Comparison of ENCODE assay signal across 1 cellular context in the genomic region with DNA sequence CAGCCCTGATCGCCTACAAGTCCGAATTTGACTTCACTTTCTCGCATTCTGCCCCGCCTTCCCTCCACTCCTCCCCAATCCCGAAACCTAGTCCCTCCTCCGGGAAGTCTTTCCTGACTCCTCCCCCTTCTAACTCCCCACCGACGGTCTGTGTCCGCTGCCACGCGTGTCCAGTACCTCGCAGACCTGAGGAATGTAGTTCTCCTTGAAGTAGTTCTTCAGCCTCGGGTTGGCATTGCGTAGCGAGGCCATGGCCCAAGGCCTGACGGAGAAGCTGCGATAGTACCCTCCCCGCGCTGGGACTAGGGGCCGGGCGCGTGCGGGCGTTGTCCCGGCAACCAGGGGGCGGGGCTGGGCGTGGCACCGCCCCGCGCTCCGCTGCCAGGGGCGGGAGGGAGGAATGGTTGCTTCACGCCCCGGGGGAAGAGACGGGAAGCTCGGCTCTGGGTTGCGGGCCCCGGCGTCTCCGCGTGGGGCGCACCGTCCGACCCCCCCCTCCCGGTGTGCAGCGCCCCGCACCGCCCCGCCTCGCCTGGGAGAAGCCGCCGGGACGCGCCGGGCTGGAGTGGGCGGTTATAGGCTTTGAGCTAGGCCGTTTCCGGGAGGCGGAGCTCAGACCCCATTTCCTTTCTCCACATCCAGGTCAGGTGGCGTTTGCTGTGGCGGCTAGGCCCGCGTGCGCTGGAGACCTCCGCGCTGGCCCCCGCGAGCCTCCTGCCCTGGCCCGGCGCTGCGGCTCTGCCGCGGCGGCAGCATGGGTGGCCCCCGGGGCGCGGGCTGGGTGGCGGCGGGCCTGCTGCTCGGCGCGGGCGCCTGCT.
TF ChIP-seq lines count a peak whose summit lies in the region.

A gene (plus strand): TSS at position 622 of the 818 bp plus-strand sequence. CDS start 133 bp downstream, at position 755.
A gene (minus strand): TSS at position 278 of the 818 bp plus-strand sequence.

TF ChIP-seq in K562, 482 proteins besides CTCF, POLR2A, EP300 and RAD21 (continued from another document and continues in another):
- TF ChIP-seq, protein P1, sequence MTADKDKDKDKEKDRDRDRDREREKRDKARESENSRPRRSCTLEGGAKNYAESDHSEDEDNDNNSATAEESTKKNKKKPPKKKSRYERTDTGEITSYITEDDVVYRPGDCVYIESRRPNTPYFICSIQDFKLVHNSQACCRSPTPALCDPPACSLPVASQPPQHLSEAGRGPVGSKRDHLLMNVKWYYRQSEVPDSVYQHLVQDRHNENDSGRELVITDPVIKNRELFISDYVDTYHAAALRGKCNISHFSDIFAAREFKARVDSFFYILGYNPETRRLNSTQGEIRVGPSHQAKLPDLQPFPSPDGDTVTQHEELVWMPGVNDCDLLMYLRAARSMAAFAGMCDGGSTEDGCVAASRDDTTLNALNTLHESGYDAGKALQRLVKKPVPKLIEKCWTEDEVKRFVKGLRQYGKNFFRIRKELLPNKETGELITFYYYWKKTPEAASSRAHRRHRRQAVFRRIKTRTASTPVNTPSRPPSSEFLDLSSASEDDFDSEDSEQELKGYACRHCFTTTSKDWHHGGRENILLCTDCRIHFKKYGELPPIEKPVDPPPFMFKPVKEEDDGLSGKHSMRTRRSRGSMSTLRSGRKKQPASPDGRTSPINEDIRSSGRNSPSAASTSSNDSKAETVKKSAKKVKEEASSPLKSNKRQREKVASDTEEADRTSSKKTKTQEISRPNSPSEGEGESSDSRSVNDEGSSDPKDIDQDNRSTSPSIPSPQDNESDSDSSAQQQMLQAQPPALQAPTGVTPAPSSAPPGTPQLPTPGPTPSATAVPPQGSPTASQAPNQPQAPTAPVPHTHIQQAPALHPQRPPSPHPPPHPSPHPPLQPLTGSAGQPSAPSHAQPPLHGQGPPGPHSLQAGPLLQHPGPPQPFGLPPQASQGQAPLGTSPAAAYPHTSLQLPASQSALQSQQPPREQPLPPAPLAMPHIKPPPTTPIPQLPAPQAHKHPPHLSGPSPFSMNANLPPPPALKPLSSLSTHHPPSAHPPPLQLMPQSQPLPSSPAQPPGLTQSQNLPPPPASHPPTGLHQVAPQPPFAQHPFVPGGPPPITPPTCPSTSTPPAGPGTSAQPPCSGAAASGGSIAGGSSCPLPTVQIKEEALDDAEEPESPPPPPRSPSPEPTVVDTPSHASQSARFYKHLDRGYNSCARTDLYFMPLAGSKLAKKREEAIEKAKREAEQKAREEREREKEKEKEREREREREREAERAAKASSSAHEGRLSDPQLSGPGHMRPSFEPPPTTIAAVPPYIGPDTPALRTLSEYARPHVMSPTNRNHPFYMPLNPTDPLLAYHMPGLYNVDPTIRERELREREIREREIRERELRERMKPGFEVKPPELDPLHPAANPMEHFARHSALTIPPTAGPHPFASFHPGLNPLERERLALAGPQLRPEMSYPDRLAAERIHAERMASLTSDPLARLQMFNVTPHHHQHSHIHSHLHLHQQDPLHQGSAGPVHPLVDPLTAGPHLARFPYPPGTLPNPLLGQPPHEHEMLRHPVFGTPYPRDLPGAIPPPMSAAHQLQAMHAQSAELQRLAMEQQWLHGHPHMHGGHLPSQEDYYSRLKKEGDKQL (CRISPR knock-in tag; IDR thresholded peaks at IDR 0.05; ENCODE audit: borderline replicate concordance) = no peak; the same call in 1 of the 2 replicates
- peak; percentile 82 for TF ChIP-seq MYC (IDR thresholded peaks at IDR 0.05; ENCODE audit: low read depth, low read length)
- no peak for TF ChIP-seq MYC (CRISPR knock-in tag; IDR thresholded peaks at IDR 0.05; ENCODE audit: borderline replicate concordance, low read depth)
- TF ChIP-seq ZNF165 (CRISPR knock-in tag; IDR thresholded peaks at IDR 0.05; ENCODE audit: borderline replicate concordance) = no peak
- TF ChIP-seq HMGN3 (IDR thresholded peaks at IDR 0.05; ENCODE audit: borderline replicate concordance, extremely low read depth, insufficient read length, low read depth, low read length) = peak; percentile 76
- no peak for TF ChIP-seq BRCA1 (IDR thresholded peaks at IDR 0.05)
- no peak for TF ChIP-seq BRCA1 (CRISPR knock-in tag; IDR thresholded peaks at IDR 0.05)
- no peak for TF ChIP-seq NEUROD1 (IDR thresholded peaks at IDR 0.05; ENCODE audit: borderline replicate concordance, low read depth, low read length, partially characterized antibody)
- no peak for TF ChIP-seq ETS2 (tag; IDR thresholded peaks at IDR 0.05; ENCODE audit: borderline replicate concordance, poor library complexity, severe bottlenecking)
- TF ChIP-seq SAFB (IDR thresholded peaks at IDR 0.05; ENCODE audit: borderline replicate concordance, low read depth, low read length) = peak; percentile 70; the same call in 1 of the 2 replicates
- no peak for TF ChIP-seq ZKSCAN1 (IDR thresholded peaks at IDR 0.05; ENCODE audit: low read depth, low read length)
- peak; percentile 59; the same call in 1 of the 2 replicates for TF ChIP-seq TOE1 (IDR thresholded peaks at IDR 0.05; ENCODE audit: borderline replicate concordance)
- no peak for TF ChIP-seq TOE1 (CRISPR knock-in tag; IDR thresholded peaks at IDR 0.05; ENCODE audit: borderline replicate concordance, low read depth)
- TF ChIP-seq, protein P2, sequence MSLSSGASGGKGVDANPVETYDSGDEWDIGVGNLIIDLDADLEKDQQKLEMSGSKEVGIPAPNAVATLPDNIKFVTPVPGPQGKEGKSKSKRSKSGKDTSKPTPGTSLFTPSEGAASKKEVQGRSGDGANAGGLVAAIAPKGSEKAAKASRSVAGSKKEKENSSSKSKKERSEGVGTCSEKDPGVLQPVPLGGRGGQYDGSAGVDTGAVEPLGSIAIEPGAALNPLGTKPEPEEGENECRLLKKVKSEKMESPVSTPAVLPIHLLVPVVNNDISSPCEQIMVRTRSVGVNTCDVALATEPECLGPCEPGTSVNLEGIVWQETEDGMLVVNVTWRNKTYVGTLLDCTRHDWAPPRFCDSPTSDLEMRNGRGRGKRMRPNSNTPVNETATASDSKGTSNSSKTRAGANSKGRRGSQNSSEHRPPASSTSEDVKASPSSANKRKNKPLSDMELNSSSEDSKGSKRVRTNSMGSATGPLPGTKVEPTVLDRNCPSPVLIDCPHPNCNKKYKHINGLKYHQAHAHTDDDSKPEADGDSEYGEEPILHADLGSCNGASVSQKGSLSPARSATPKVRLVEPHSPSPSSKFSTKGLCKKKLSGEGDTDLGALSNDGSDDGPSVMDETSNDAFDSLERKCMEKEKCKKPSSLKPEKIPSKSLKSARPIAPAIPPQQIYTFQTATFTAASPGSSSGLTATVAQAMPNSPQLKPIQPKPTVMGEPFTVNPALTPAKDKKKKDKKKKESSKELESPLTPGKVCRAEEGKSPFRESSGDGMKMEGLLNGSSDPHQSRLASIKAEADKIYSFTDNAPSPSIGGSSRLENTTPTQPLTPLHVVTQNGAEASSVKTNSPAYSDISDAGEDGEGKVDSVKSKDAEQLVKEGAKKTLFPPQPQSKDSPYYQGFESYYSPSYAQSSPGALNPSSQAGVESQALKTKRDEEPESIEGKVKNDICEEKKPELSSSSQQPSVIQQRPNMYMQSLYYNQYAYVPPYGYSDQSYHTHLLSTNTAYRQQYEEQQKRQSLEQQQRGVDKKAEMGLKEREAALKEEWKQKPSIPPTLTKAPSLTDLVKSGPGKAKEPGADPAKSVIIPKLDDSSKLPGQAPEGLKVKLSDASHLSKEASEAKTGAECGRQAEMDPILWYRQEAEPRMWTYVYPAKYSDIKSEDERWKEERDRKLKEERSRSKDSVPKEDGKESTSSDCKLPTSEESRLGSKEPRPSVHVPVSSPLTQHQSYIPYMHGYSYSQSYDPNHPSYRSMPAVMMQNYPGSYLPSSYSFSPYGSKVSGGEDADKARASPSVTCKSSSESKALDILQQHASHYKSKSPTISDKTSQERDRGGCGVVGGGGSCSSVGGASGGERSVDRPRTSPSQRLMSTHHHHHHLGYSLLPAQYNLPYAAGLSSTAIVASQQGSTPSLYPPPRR (CRISPR knock-in tag; IDR thresholded peaks at IDR 0.05; ENCODE audit: borderline replicate concordance) = 0 out of 2 replicates have a peak, but pooled peaks have one; percentile 54
- TF ChIP-seq ZNF175 (CRISPR knock-in tag; IDR thresholded peaks at IDR 0.05; ENCODE audit: low read depth) = no peak
- TF ChIP-seq ZNF282 (CRISPR knock-in tag; IDR thresholded peaks at IDR 0.05) = no peak
- no peak for TF ChIP-seq ZNF436 (CRISPR knock-in tag; IDR thresholded peaks at IDR 0.05)
- no peak for TF ChIP-seq KLF6 (CRISPR knock-in tag; IDR thresholded peaks at IDR 0.05; ENCODE audit: borderline replicate concordance)
- peak; percentile 77 for TF ChIP-seq BHLHE40 (IDR thresholded peaks at IDR 0.05; ENCODE audit: low read length)
- no peak for TF ChIP-seq FOS (IDR thresholded peaks at IDR 0.05; ENCODE audit: extremely low read depth, insufficient read length)
- TF ChIP-seq SAP30 (IDR thresholded peaks at IDR 0.05; ENCODE audit: borderline replicate concordance, insufficient read depth, low read depth, low read length, poor library complexity, severe bottlenecking) = peak; percentile 91
- TF ChIP-seq ZSCAN29 (IDR thresholded peaks at IDR 0.05) = peak; percentile 91
- TF ChIP-seq, protein P3, sequence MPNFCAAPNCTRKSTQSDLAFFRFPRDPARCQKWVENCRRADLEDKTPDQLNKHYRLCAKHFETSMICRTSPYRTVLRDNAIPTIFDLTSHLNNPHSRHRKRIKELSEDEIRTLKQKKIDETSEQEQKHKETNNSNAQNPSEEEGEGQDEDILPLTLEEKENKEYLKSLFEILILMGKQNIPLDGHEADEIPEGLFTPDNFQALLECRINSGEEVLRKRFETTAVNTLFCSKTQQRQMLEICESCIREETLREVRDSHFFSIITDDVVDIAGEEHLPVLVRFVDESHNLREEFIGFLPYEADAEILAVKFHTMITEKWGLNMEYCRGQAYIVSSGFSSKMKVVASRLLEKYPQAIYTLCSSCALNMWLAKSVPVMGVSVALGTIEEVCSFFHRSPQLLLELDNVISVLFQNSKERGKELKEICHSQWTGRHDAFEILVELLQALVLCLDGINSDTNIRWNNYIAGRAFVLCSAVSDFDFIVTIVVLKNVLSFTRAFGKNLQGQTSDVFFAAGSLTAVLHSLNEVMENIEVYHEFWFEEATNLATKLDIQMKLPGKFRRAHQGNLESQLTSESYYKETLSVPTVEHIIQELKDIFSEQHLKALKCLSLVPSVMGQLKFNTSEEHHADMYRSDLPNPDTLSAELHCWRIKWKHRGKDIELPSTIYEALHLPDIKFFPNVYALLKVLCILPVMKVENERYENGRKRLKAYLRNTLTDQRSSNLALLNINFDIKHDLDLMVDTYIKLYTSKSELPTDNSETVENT (CRISPR knock-in tag; IDR thresholded peaks at IDR 0.05) = peak; percentile 28; the same call in 1 of the 2 replicates
- peak; percentile 94 for TF ChIP-seq RBFOX2 (IDR thresholded peaks at IDR 0.05; ENCODE audit: low read depth, low read length)
- no peak for TF ChIP-seq CHCHD3 (CRISPR knock-in tag; IDR thresholded peaks at IDR 0.05)
- no peak for TF ChIP-seq ZNF146 (CRISPR knock-in tag; IDR thresholded peaks at IDR 0.05; ENCODE audit: unreplicated experiment)
- no peak; the same call in none of the 2 replicates for TF ChIP-seq FOXP1 (CRISPR knock-in tag; IDR thresholded peaks at IDR 0.05)
- TF ChIP-seq GTF2F1 (IDR thresholded peaks at IDR 0.05; ENCODE audit: low read depth, low read length) = no peak
- no peak for TF ChIP-seq SPI1 (IDR thresholded peaks at IDR 0.05; ENCODE audit: borderline replicate concordance, low read depth, low read length)
- TF ChIP-seq NONO (IDR thresholded peaks at IDR 0.05; ENCODE audit: low read depth in 2 of 2, low read length in 1 of 2) = peak; percentile 52 to 63; a peak in 2 of 4 replicates
- TF ChIP-seq, protein P4, sequence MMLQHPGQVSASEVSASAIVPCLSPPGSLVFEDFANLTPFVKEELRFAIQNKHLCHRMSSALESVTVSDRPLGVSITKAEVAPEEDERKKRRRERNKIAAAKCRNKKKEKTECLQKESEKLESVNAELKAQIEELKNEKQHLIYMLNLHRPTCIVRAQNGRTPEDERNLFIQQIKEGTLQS (IDR thresholded peaks at IDR 0.05) = no peak
- TF ChIP-seq, protein P4 (CRISPR knock-in tag; conservative IDR thresholded peaks at IDR 0.05) = peak; percentile 76
- TF ChIP-seq RHOXF2B (CRISPR knock-in tag; conservative IDR thresholded peaks at IDR 0.05) = 0 out of 2 replicates have a peak, but pooled peaks have one; percentile 18
- no peak for TF ChIP-seq ZNF23 (CRISPR knock-in tag; IDR thresholded peaks at IDR 0.05)
- TF ChIP-seq KHSRP (IDR thresholded peaks at IDR 0.05) = no peak
- no peak for TF ChIP-seq ZC3H8 (IDR thresholded peaks at IDR 0.05)
- TF ChIP-seq DPF2 (IDR thresholded peaks at IDR 0.05) = peak; percentile 61; the same call in 1 of the 2 replicates
- no peak for TF ChIP-seq KAT8 (IDR thresholded peaks at IDR 0.05; ENCODE audit: low read depth)
- no peak for TF ChIP-seq SRSF7 (optimal IDR thresholded peaks at IDR 0.05; ENCODE audit: low read depth, low read length)
- no peak for TF ChIP-seq ZFP36 (IDR thresholded peaks at IDR 0.05; ENCODE audit: low read depth, low read length, partially characterized antibody)
- no peak for TF ChIP-seq CBFA2T3 (IDR thresholded peaks at IDR 0.05)
- TF ChIP-seq, protein P5, sequence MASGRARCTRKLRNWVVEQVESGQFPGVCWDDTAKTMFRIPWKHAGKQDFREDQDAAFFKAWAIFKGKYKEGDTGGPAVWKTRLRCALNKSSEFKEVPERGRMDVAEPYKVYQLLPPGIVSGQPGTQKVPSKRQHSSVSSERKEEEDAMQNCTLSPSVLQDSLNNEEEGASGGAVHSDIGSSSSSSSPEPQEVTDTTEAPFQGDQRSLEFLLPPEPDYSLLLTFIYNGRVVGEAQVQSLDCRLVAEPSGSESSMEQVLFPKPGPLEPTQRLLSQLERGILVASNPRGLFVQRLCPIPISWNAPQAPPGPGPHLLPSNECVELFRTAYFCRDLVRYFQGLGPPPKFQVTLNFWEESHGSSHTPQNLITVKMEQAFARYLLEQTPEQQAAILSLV (tag; IDR thresholded peaks at IDR 0.05) = no peak
- TF ChIP-seq DDX20 (tag; IDR thresholded peaks at IDR 0.05; ENCODE audit: low read depth) = no peak
- TF ChIP-seq CAMTA2 (CRISPR knock-in tag; conservative IDR thresholded peaks at IDR 0.05) = no peak
- peak; percentile 70 for TF ChIP-seq FIP1L1 (IDR thresholded peaks at IDR 0.05; ENCODE audit: low read depth, low read length, poor library complexity, severe bottlenecking)
- TF ChIP-seq ZFP30 (CRISPR knock-in tag; IDR thresholded peaks at IDR 0.05; ENCODE audit: borderline replicate concordance) = no peak
- TF ChIP-seq ZNF24 (IDR thresholded peaks at IDR 0.05) = 0 out of 2 replicates have a peak, but pooled peaks have one; percentile 52
- no peak for TF ChIP-seq MED1 (CRISPR knock-in tag; IDR thresholded peaks at IDR 0.05; ENCODE audit: borderline replicate concordance)
- no peak for TF ChIP-seq SRSF3 (IDR thresholded peaks at IDR 0.05; ENCODE audit: insufficient read depth, low read length)
- peak; percentile 65 for TF ChIP-seq CREB1 (IDR thresholded peaks at IDR 0.05)
- TF ChIP-seq CREB1 (CRISPR knock-in tag; IDR thresholded peaks at IDR 0.05) = peak; percentile 78; the same call in 1 of the 2 replicates
